In the genomic region with DNA sequence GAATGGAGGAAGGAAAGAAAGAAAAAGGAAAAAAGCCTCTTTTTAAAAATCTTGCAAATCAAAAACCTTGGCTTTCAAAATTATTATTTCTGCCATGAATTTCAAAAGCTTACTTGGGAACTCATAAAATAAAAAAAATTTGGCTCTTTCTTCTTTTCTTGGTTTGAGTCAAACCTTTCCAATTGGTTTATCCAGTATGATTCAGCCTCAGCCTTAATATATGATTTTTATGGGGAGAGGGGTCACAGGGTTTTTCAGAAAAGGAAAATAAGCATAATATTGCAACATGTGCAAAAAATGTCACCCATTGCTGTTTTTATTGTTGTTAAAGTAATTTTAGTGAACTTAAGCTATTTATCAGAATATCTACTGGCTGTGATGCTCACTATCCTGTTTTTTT, we compare ENCODE assay signal across 29 cellular contexts. TPM values are rescaled to one million over a fixed set of nuclear protein-coding genes. Genes with fewer than 3 reads are reported as not detected.
A peak's percentile ranks its signal among the peaks of the same experiment; 100 is the strongest.
DNase-seq lines count a peak whose midpoint lies in the region; ATAC-seq, FAIRE-seq and TF ChIP-seq lines count a peak whose summit lies in the region.
"Had no signal": no experiment of that assay in that cellular context is flagged by ENCODE, and none has a peak within 500 bp of the region (broad histone marks: within the 10 kb centered on the region; RNA-seq: fewer than 3 reads in every experiment).

No MANE protein-coding gene starts in this region.

- no peak for FAIRE-seq in GM19239 (lab: Jason Lieb, UNC)
- FAIRE-seq: endometrium, GM12891 had no signal

- 0 out of 4 replicates have a peak, but pooled peaks cover 0 to under 1% of the 10 kb centered on the region in 2 experiments for H3K79me1 ChIP-seq in IMR-90 (ENCODE audit: low read depth in 1 of 2, low read length in 2 of 2)

- in situ Hi-C loops in IMR-90 (cut with MboI; ENCODE audit: low sequenced_read_pairs) = no loop called here

- no peak overlapping the region for H2AK9ac ChIP-seq in IMR-90 (replicated peaks; ENCODE audit: low read depth, low read length, poor library complexity)

- H3K9me1 ChIP-seq in IMR-90 (ENCODE audit: insufficient read depth, low read length) = 0 out of 2 replicates have a peak, but pooled peaks cover 1% of the 10 kb centered on the region

- no peaks in the 10 kb centered on the region for H3K9me3 Mint-ChIP-seq in dendritic cell treated with granulocyte-macrophage colony-stimulating factor and Interleukin-4, amounts not matched to agents 40 ng/mL and 50 ng/mL, for 4 days
- H3K9me3 Mint-ChIP-seq: naive B cell had no signal

- H3K79me2 ChIP-seq in ACC112 (ENCODE audit: control insufficient read depth, insufficient read depth, low read length, unreplicated experiment) = no peaks in the 10 kb centered on the region

- H3K27ac Mint-ChIP-seq in dendritic cell treated with granulocyte-macrophage colony-stimulating factor and Interleukin-4, amounts not matched to agents 40 ng/mL and 50 ng/mL, for 4 days = peak overlapping the region; percentile 94

- no peaks in the 10 kb centered on the region for H3K27me3 Mint-ChIP-seq in dendritic cell treated with granulocyte-macrophage colony-stimulating factor and Interleukin-4, amounts not matched to agents 40 ng/mL and 50 ng/mL, for 4 days
- H3K27me3 Mint-ChIP-seq: naive B cell had no signal

- H3K4me2 ChIP-seq in IMR-90 (ENCODE audit: low read depth, low read length) (no peak overlapping the region), skeletal muscle satellite cell (ENCODE audit: low read length) (peak overlapping the region; percentile 42)

- H3K4me1 ChIP-seq in ACC112 (ENCODE audit: control insufficient read depth, insufficient read depth, low read length, unreplicated experiment) (peaks cover 14% of the 10 kb centered on the region), IMR-90 (ENCODE audit: control insufficient read depth, insufficient read depth, low read length) (peaks cover 12% of the 10 kb centered on the region), skeletal muscle satellite cell (ENCODE audit: control insufficient read depth, insufficient read depth, low read length) (peaks cover 24% of the 10 kb centered on the region)

- intact Hi-C loops in IMR-90 (cut with micrococcal nuclease) = no loop called here
- intact Hi-C loops in dendritic cell treated with granulocyte-macrophage colony-stimulating factor and Interleukin-4, amounts not matched to agents 40 ng/mL and 50 ng/mL, for 4 days (cut with micrococcal nuclease) = no loop called here

- H4K5ac ChIP-seq in IMR-90 (ENCODE audit: low read depth, low read length) = no peak overlapping the region

- H3K9me3 ChIP-seq in IMR-90 (ENCODE audit: control insufficient read depth, insufficient read depth, low read length) (no peaks in the 10 kb centered on the region), skeletal muscle satellite cell (replicated peaks; ENCODE audit: low read length) (no peaks in the 10 kb centered on the region)
- H3K9me3 ChIP-seq: ascending aorta, tibial nerve had no signal

- peak overlapping the region; percentile 66 for H2AFZ ChIP-seq in ACC112 (ENCODE audit: low read length, unreplicated experiment)
- H2AFZ ChIP-seq in IMR-90 (replicated peaks; ENCODE audit: low read length, poor library complexity) = no peak overlapping the region

- no peak overlapping the region for H3K4ac ChIP-seq in IMR-90 (ENCODE audit: low read depth, low read length)

- DNase-seq in IMR-90 = no peak
- DNase-seq in NCI-H1417 (lab: John Stamatoyannopoulos, UW) = no peak
- no peak for DNase-seq in ureter (ENCODE audit: low spot score)
- no peak for DNase-seq in GM19239 (ENCODE audit: insufficient read length, low spot score)
- DNase-seq: activated CD4-positive, alpha-beta T cell treated with anti-CD3 and anti-CD28 coated beads, Interleukin-2, amount 50 U/mL, for 1 hour; activated naive CD4-positive, alpha-beta T cell treated with anti-CD3 and anti-CD28 coated beads, Interleukin-2, amount 50 U/mL, for 16 hours; C1 segment of cervical spinal cord; dermis blood vessel endothelial cell; DND-41; mesendoderm; naive B cell; NCI-H1105 treated with DMSO at 0.1 percent for 48 hours; NCI-H2081 treated with DMSO at 0.1 percent for 48 hours; NCI-H774; SHP77; stimulated activated CD4-positive, alpha-beta T cell treated with anti-CD3 and anti-CD28 coated beads, Interleukin-15, amount 100 ng/mL, for 24 hours; stimulated activated naive CD8-positive, alpha-beta T cell treated with anti-CD3 and anti-CD28 coated beads, Interleukin-15, Interleukin-2, amounts not matched to agents 100 U/mL and 50 U/mL, for 24 hours; T-helper 9 cell; WERI-Rb-1 had no signal

- H3K23ac ChIP-seq in IMR-90 (ENCODE audit: low read depth, low read length) = no peak overlapping the region

- H2BK120ac ChIP-seq in IMR-90 (ENCODE audit: low read depth, low read length) = no peak overlapping the region

- no peak overlapping the region for H3K56ac ChIP-seq in IMR-90 (ENCODE audit: extremely low read depth, insufficient read depth, low read length)

- no peak overlapping the region for H4K91ac ChIP-seq in IMR-90 (ENCODE audit: insufficient read depth, low read depth, low read length)

- POLR2A ChIA-PET in IMR-90 (lab: Charles Lee; ENCODE audit: unreplicated experiment) = no interaction called here

- H2BK5ac ChIP-seq in IMR-90 (ENCODE audit: low read depth, low read length, poor library complexity, severe bottlenecking) = no peak overlapping the region

- H3K27ac ChIP-seq in ACC112 (ENCODE audit: low read depth, low read length) (peak overlapping the region; percentile 1; the same call in 1 of the 2 replicates), IMR-90 (ENCODE audit: insufficient read depth, low read length) (no peak overlapping the region)
- H3K27ac ChIP-seq: HL-60, tibial nerve, WERI-Rb-1 had no signal

- no peak for TF ChIP-seq CTCF in IMR-90 (conservative IDR thresholded peaks at IDR 0.05; ENCODE audit: low read depth, low read length)

- H2AK5ac ChIP-seq in IMR-90 (ENCODE audit: low read depth, low read length) = no peak overlapping the region

- H3K9ac ChIP-seq in IMR-90 (ENCODE audit: low read depth, low read length) (no peak overlapping the region), skeletal muscle satellite cell (ENCODE audit: low read depth, low read length) (peak overlapping the region; percentile 60)

- H3K4me3 ChIP-seq in ACC112 (ENCODE audit: low read depth, low read length) (peak overlapping the region; percentile 8), IMR-90 (ENCODE audit: insufficient read depth, low read depth, low read length) (no peak overlapping the region), skeletal muscle satellite cell (ENCODE audit: low read length) (peak overlapping the region; percentile 51)
- H3K4me3 ChIP-seq: ascending aorta, tibial nerve had no signal

- no peak overlapping the region for H3K4me3 Mint-ChIP-seq in dendritic cell treated with granulocyte-macrophage colony-stimulating factor and Interleukin-4, amounts not matched to agents 40 ng/mL and 50 ng/mL, for 4 days

- H4K8ac ChIP-seq in IMR-90 (ENCODE audit: low read depth in 2 of 2, low read length in 2 of 2) = no peak overlapping the region

- CTCF ChIA-PET in IMR-90 (lab: Yijun Ruan, JAX) = no interaction called here

- H3K27me3 ChIP-seq in ACC112 (ENCODE audit: insufficient read depth, low read length) (no peaks in the 10 kb centered on the region), IMR-90 (ENCODE audit: control insufficient read depth, insufficient read depth, low read length) (no peaks in the 10 kb centered on the region), skeletal muscle satellite cell (ENCODE audit: control insufficient read depth, insufficient read depth, low read length) (no peaks in the 10 kb centered on the region)
- H3K27me3 ChIP-seq: ascending aorta, tibial nerve had no signal

- no peak for TF ChIP-seq POLR2A in IMR-90 (IDR thresholded peaks at IDR 0.05; ENCODE audit: low read depth, low read length)

- TF ChIP-seq RAD21 in IMR-90 (IDR thresholded peaks at IDR 0.05; ENCODE audit: low read length) = no peak

- no peak overlapping the region for H3K14ac ChIP-seq in IMR-90 (replicated peaks; ENCODE audit: low read depth, low read length)

- no peaks in the 10 kb centered on the region for H3K36me3 Mint-ChIP-seq in dendritic cell treated with granulocyte-macrophage colony-stimulating factor and Interleukin-4, amounts not matched to agents 40 ng/mL and 50 ng/mL, for 4 days (ENCODE audit: low read depth)
- H3K36me3 Mint-ChIP-seq: naive B cell had no signal

- no peak for ATAC-seq in IMR-90 (ENCODE audit: low read depth)
- no peak for ATAC-seq in GM18861 (IDR thresholded peaks at IDR 0.05; ENCODE audit: unreplicated experiment)
- ATAC-seq: HCT116; stimulated activated naive CD8-positive, alpha-beta T cell treated with anti-CD3 and anti-CD28 coated beads, Interleukin-15, Interleukin-2, amounts not matched to agents 100 U/mL and 50 U/mL, for 24 hours had no signal

- H2BK15ac ChIP-seq in IMR-90 (ENCODE audit: low read depth, low read length) = no peak overlapping the region

- no peaks in the 10 kb centered on the region for H3K36me3 ChIP-seq in ACC112 (ENCODE audit: insufficient read depth, low read length)
- H3K36me3 ChIP-seq in IMR-90 (ENCODE audit: control insufficient read depth, insufficient read depth, low read length) = no peaks in the 10 kb centered on the region
- H3K36me3 ChIP-seq in skeletal muscle satellite cell (ENCODE audit: insufficient read depth, low read length) = no peaks in the 10 kb centered on the region
- H3K36me3 ChIP-seq: ascending aorta, tibial nerve, WERI-Rb-1 had no signal

- dilution Hi-C loops in IMR-90 (cut with HindIII; ENCODE audit: low sequenced_read_pairs, unreplicated experiment) = no loop called here

- no peak overlapping the region for H3K18ac ChIP-seq in IMR-90 (ENCODE audit: low read depth, low read length)

- H4K20me1 ChIP-seq in IMR-90 (ENCODE audit: insufficient read depth, low read length) = no peaks in the 10 kb centered on the region

- BruUV-seq in IMR-90 (replicated peaks; lab: Mats Ljungman, UMichigan) = no TSS peak

- no peak overlapping the region for H2BK20ac ChIP-seq in IMR-90 (ENCODE audit: low read depth, low read length)

- peaks cover 23% of the 10 kb centered on the region for H3K4me1 Mint-ChIP-seq in dendritic cell treated with granulocyte-macrophage colony-stimulating factor and Interleukin-4, amounts not matched to agents 40 ng/mL and 50 ng/mL, for 4 days (ENCODE audit: low read depth)

TF ChIP-seq in IMR-90, 13 proteins besides CTCF, POLR2A, EP300 and RAD21:
- TF ChIP-seq MAFK (IDR thresholded peaks at IDR 0.05; ENCODE audit: low read depth, low read length) (peak; percentile 77), CHD1 (IDR thresholded peaks at IDR 0.05; ENCODE audit: low read depth, low read length) (no peak)

RNA-seq across cellular contexts. Expression of a gene that starts 31.2 kb away (rescaled TPM):
- total RNA-seq in IMR-90 (2012; rRNA removed) = 56.5 and 81.9 TPM in 2 replicates
- 18.4 and 22.2 TPM in 2 replicates for polyA plus RNA-seq in IMR-90 (2012; rRNA removed)
- 5.9 and 7.3 TPM in 2 replicates for polyA plus RNA-seq in IMR-90 (2012; cell fraction: cytosol; rRNA removed)
- 5.7 and 23.8 TPM in 2 replicates for polyA plus RNA-seq in IMR-90 (2012; cell fraction: nucleus; rRNA removed; ENCODE audit: low replicate concordance)
- total RNA-seq in skeletal muscle satellite cell (2012; rRNA removed) = 53.1 and 62.4 TPM in 2 replicates
- 81.1 TPM for total RNA-seq in ureter
